10 cellular contexts compared by ENCODE assay signal in the genomic region with DNA sequence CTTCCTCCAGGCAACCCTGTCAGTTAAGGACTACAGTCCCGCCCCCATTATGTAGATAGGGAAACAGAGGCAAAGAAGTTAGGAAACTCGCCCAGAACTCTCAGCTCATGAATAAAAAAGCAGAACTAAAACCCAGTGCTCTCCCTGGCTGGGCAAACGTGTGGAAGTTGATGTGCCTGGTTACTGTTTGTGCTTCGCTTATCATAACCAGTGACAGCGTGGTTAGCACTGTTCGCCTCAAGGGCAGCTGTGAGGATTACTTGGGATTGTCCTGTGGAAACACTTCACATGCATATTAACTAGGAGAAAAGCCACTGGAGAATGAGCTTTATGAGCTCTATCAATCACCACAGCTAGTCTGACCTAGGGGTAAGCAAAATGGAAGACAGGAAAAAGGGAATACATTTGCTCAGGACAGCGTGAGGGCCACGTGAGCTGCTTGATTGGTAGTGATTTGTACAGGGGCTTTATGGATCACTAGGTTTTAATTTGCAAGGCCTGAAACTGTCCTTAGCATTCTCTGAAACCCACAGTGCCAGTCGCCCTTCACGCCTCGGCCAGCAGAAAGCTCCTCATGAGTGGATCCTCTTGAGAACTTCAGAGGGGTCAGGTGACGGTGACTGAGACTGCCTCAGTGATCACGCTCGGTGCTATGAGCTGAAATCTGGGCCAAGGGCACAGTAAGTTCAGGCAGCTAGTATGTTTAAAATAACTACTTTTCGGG. TPM values are rescaled to one million over a fixed set of nuclear protein-coding genes. Genes with fewer than 3 reads are reported as not detected.
DNase-seq lines count a peak whose midpoint lies in the region; ATAC-seq and TF ChIP-seq lines count a peak whose summit lies in the region.
"Had no signal": no experiment of that assay in that cellular context is flagged by ENCODE, and none has a peak within 500 bp of the region (broad histone marks: within the 10 kb centered on the region; RNA-seq: fewer than 3 reads in every experiment).

No MANE protein-coding gene starts in this region.

- peaks cover 21% of the 10 kb centered on the region for H3K36me3 Mint-ChIP-seq in activated CD4-positive, alpha-beta memory T cell treated with anti-CD3 and anti-CD28 coated beads for 36 hours
- peaks cover 32% of the 10 kb centered on the region for H3K36me3 Mint-ChIP-seq in memory B cell

- TF ChIP-seq CTCF in right atrium auricular region (IDR thresholded peaks at IDR 0.05): no peak
- no peak for TF ChIP-seq CTCF in vagina (IDR thresholded peaks at IDR 0.05)

- peak; percentile 62 for ATAC-seq in Right ventricle myocardium inferior
- ATAC-seq in memory B cell (ENCODE audit: low read depth): peak; percentile 56
- ATAC-seq: body of pancreas had no signal

- H3K27me3 ChIP-seq in right atrium auricular region (no peaks in the 10 kb centered on the region), vagina (no peaks in the 10 kb centered on the region)
- H3K27me3 ChIP-seq: body of pancreas had no signal

- POLR2A ChIA-PET in activated CD4-positive, alpha-beta memory T cell treated with anti-CD3 and anti-CD28 coated beads for 36 hours (lab: Charles Lee): interaction anchor here (0.6 to 3.3 kb wide), 2 partner anchors 19 to 283 kb away, joined by 4 to 16 read pairs; partner anchors contain the start of genes CYB5D2 and ZZEF1

- no peaks in the 10 kb centered on the region for H3K9me3 Mint-ChIP-seq in activated CD4-positive, alpha-beta memory T cell treated with anti-CD3 and anti-CD28 coated beads for 36 hours
- no peaks in the 10 kb centered on the region for H3K9me3 Mint-ChIP-seq in memory B cell

- intact Hi-C loops in Right ventricle myocardium inferior (cut with DNase I) (no loop called here), vagina (cut with DNase I) (no loop called here)
- intact Hi-C loops in activated CD4-positive, alpha-beta memory T cell treated with anti-CD3 and anti-CD28 coated beads for 36 hours (cut with micrococcal nuclease): no loop called here

- DNase-seq in Right ventricle myocardium inferior (ENCODE audit: missing footprints): no peak
- DNase-seq in right atrium auricular region (ENCODE audit: low spot score): no peak
- DNase-seq in activated CD4-positive, alpha-beta memory T cell treated with anti-CD3 and anti-CD28 coated beads for 36 hours: no peak
- DNase-seq in memory B cell (ENCODE audit: low spot score in 2 of 2): no peak
- no peak for DNase-seq in vagina (ENCODE audit: extremely low spot score in 2 of 2)
- DNase-seq in AG08396 (ENCODE audit: low spot score): no peak
- DNase-seq in DMS 273 (lab: John Stamatoyannopoulos, UW; ENCODE audit: unreplicated experiment): no peak
- no peak for DNase-seq in NCI-H2196 treated with DMSO at 0.1 percent for 48 hours (lab: John Stamatoyannopoulos, UW; ENCODE audit: unreplicated experiment)
- DNase-seq: body of pancreas; stimulated activated CD4-positive, alpha-beta T cell treated with anti-CD3 and anti-CD28 coated beads, Interleukin-12 subunit alpha, Interleukin-12 subunit beta, amount 100 ng/mL, for 4 hours had no signal

- H3K36me3 ChIP-seq in right atrium auricular region: peaks cover 25% of the 10 kb centered on the region
- H3K36me3 ChIP-seq in vagina: peaks cover 0 to 28% of the 10 kb centered on the region in 2 donors

- H3K4me1 ChIP-seq in right atrium auricular region: peaks cover 0 to 40% of the 10 kb centered on the region in 2 donors
- H3K4me1 ChIP-seq in vagina: peaks cover 37% of the 10 kb centered on the region
- H3K4me1 ChIP-seq: body of pancreas had no signal

- no peaks in the 10 kb centered on the region for H3K27me3 Mint-ChIP-seq in activated CD4-positive, alpha-beta memory T cell treated with anti-CD3 and anti-CD28 coated beads for 36 hours
- H3K27me3 Mint-ChIP-seq in memory B cell: no peaks in the 10 kb centered on the region

- H3K27ac ChIP-seq in right atrium auricular region: peak overlapping the region in 1 of 2 donors; percentile 23
- peak overlapping the region; percentile 17 for H3K27ac ChIP-seq in vagina
- H3K27ac ChIP-seq: body of pancreas had no signal

- TF ChIP-seq POLR2A in vagina (IDR thresholded peaks at IDR 0.05): no peak

- peaks cover 10% of the 10 kb centered on the region for H3K4me1 Mint-ChIP-seq in activated CD4-positive, alpha-beta memory T cell treated with anti-CD3 and anti-CD28 coated beads for 36 hours (ENCODE audit: low read depth)
- H3K4me1 Mint-ChIP-seq in memory B cell: peaks cover 9% of the 10 kb centered on the region

- H3K4me3 Mint-ChIP-seq in activated CD4-positive, alpha-beta memory T cell treated with anti-CD3 and anti-CD28 coated beads for 36 hours: no peak overlapping the region
- H3K4me3 Mint-ChIP-seq in memory B cell: no peak overlapping the region

- H3K27ac Mint-ChIP-seq in activated CD4-positive, alpha-beta memory T cell treated with anti-CD3 and anti-CD28 coated beads for 36 hours: peak overlapping the region; percentile 42
- H3K27ac Mint-ChIP-seq in memory B cell: peak overlapping the region; percentile 48

- H3K9me3 ChIP-seq in right atrium auricular region (no peaks in the 10 kb centered on the region), vagina (no peaks in the 10 kb centered on the region)
- H3K9me3 ChIP-seq: body of pancreas had no signal

- no peak overlapping the region for H3K4me3 ChIP-seq in right atrium auricular region
- H3K4me3 ChIP-seq in vagina: no peak overlapping the region
- H3K4me3 ChIP-seq: body of pancreas had no signal

- CTCF ChIA-PET in activated CD4-positive, alpha-beta memory T cell treated with anti-CD3 and anti-CD28 coated beads for 36 hours (lab: Charles Lee): interaction anchor here (1.0 kb wide), 1 partner anchor 249 kb away, joined by 3 read pairs; no protein-coding TSS in a partner anchor

RNA-seq across cellular contexts. Expression of gene CYB5D2, which starts 19.9 kb away (rescaled TPM):
- 7.5 TPM for total RNA-seq in Right ventricle myocardium inferior
- total RNA-seq in right atrium auricular region: 10 to 100 TPM; 15.4 to 23.9 TPM
- total RNA-seq in activated CD4-positive, alpha-beta memory T cell treated with anti-CD3 and anti-CD28 coated beads for 36 hours: 1 to 10 TPM; 6.5 to 7.1 TPM
- total RNA-seq in vagina: 15.7 TPM

RNA-seq across cellular contexts. Expression of gene ZZEF1, which starts 20.1 kb away (rescaled TPM):
- total RNA-seq in Right ventricle myocardium inferior (30.4 TPM), right atrium auricular region (10 to 100 TPM; 31.7 to 33.6 TPM), vagina (56.7 TPM)
- 10 to 100 TPM; 31.5 to 33.4 TPM for total RNA-seq in activated CD4-positive, alpha-beta memory T cell treated with anti-CD3 and anti-CD28 coated beads for 36 hours
